Comparison of ENCODE assay signal across 8 cellular contexts in the genomic region with DNA sequence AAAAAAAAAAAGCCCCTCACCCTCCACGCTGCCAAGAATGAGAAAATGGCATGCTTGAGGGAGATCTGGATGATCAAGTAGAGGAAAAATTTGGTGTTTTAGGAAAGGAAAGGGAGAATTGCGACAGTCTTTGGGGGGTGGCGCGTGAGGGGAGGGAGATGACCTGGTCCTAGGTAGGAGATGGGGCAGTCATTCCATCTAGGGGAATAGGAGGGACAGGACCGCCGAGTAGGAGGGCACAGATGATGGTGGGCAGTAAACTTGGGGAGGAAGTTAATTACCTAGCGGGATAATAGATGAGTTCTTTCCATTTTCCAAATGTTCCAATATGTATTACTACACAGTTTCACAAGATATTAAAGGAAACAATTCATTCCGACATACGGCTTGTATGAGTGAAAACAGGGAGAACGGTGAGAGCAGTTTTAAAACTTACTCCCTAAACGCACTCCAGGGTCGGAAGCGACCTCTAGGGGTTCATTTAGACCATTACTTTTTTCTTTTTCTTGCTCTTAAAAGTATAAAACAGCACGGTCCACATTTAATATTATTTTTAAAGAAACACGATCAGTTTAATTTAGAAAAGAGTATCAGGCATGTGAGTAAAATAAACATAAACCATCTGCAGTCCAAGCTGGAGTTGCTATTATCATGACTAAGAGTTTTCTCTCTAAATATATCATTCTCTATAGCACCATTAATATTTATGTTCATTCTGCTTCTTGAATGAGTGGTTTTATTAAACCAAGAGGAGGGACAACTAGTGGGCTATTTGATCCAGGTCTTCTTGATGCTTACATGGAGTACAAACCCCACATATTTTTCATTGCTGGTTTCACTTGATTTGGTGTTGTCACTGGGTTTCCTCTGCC. TPM values are rescaled to one million over a fixed set of nuclear protein-coding genes. Genes with fewer than 3 reads are reported as not detected.
DNase-seq lines count a peak whose midpoint lies in the region; ATAC-seq and TF ChIP-seq lines count a peak whose summit lies in the region.

No MANE protein-coding gene starts in this region.

- WGBS in right cardiac atrium = 9% methylated on average over 15 of the region's 15 CpGs

- TF ChIP-seq CTCF in AG09309 (IDR thresholded peaks at IDR 0.05; ENCODE audit: control insufficient read depth, insufficient read depth, low read depth, low read length, missing control alignments) (peak; percentile 69), GM06990 (IDR thresholded peaks at IDR 0.05; ENCODE audit: insufficient read depth, low read length, poor library complexity, severe bottlenecking) (peak; percentile 55)

- H3K36me3 Mint-ChIP-seq in activated T-cell treated with anti-CD3 and anti-CD28 coated beads, Interleukin-2, amount 50 U/mL, for 72 hours (ENCODE audit: insufficient read depth in 2 of 2) = no peaks in the 10 kb centered on the region

- H3K4me1 ChIP-seq in right cardiac atrium (ENCODE audit: control insufficient read depth, insufficient read depth, low read length) (no peaks in the 10 kb centered on the region), skeletal muscle tissue (ENCODE audit: control insufficient read depth in 3 of 3, insufficient read depth in 3 of 3, low read length in 3 of 3) (peaks cover 7 to 28% (median 28%) of the 10 kb centered on the region in 3 donors)

- peaks cover 31% of the 10 kb centered on the region for H3K4me1 Mint-ChIP-seq in activated T-cell treated with anti-CD3 and anti-CD28 coated beads, Interleukin-2, amount 50 U/mL, for 72 hours (ENCODE audit: low read depth)

- peak overlapping the region; percentile 68 to 81 for H3K4me3 Mint-ChIP-seq in activated T-cell treated with anti-CD3 and anti-CD28 coated beads, Interleukin-2, amount 50 U/mL, for 72 hours

- H3K9me3 ChIP-seq in right cardiac atrium (ENCODE audit: control insufficient read depth, low read length) (no peaks in the 10 kb centered on the region), skeletal muscle tissue (ENCODE audit: control insufficient read depth in 3 of 3, low read length in 3 of 3) (no peaks in the 10 kb centered on the region)

- no peaks in the 10 kb centered on the region for H3K36me3 ChIP-seq in GM06990 (ENCODE audit: control insufficient read depth, insufficient read depth, low read length)
- no peaks in the 10 kb centered on the region for H3K36me3 ChIP-seq in skeletal muscle tissue (ENCODE audit: control insufficient read depth in 3 of 3, insufficient read depth in 3 of 3, low read length in 3 of 3)

- ATAC-seq in activated T-cell treated with anti-CD3 and anti-CD28 coated beads, Interleukin-2, amount 50 U/mL, for 72 hours (replicated peaks in 1 of 2) = no peak
- ATAC-seq in right cardiac atrium (no peak), HG02588 (IDR thresholded peaks at IDR 0.05; ENCODE audit: unreplicated experiment) (no peak)

- H3K27me3 Mint-ChIP-seq in activated T-cell treated with anti-CD3 and anti-CD28 coated beads, Interleukin-2, amount 50 U/mL, for 72 hours (ENCODE audit: low read depth) = peaks cover 6% of the 10 kb centered on the region

- no peak overlapping the region for H3K27ac Mint-ChIP-seq in activated T-cell treated with anti-CD3 and anti-CD28 coated beads, Interleukin-2, amount 50 U/mL, for 72 hours

- intact Hi-C loops in right cardiac atrium (cut with DNase I) = loop anchor here in 1 of 4 donors (5.0 kb wide), 1 partner anchor 161 kb away; no protein-coding TSS in a partner anchor

- H3K27ac ChIP-seq in right cardiac atrium (ENCODE audit: low read length) (no peak overlapping the region), skeletal muscle tissue (ENCODE audit: low read depth, low read length) (no peak overlapping the region)

- no peak for DNase-seq in AG09309 (ENCODE audit: low read depth)
- no peak for DNase-seq in GM06990 (ENCODE audit: extremely low read depth, insufficient read length)
- DNase-seq in NCI-H2196 treated with DMSO at 0.1 percent for 48 hours (lab: John Stamatoyannopoulos, UW; ENCODE audit: unreplicated experiment) = peak; percentile 47
- DNase-seq in activated T-cell treated with anti-CD3 and anti-CD28 coated beads, Interleukin-2, amount 50 U/mL, for 72 hours = peak; percentile 21 to 31
- no peak for DNase-seq in right cardiac atrium
- no peak for DNase-seq in NCI-H774 (lab: John Stamatoyannopoulos, UW)

- peak overlapping the region; percentile 24 for H3K4me3 ChIP-seq in AG09309 (ENCODE audit: control insufficient read depth, low read depth, low read length)
- H3K4me3 ChIP-seq in GM06990 (replicated peaks; ENCODE audit: low read depth, low read length) = peak overlapping the region; percentile 2; the same call in 1 of the 2 replicates
- peak overlapping the region; percentile 33 for H3K4me3 ChIP-seq in right cardiac atrium (ENCODE audit: low read length)
- H3K4me3 ChIP-seq in skeletal muscle tissue (ENCODE audit: low read length in 3 of 3) = peak overlapping the region; percentile 22 to 64 (median 61)

- H3K27me3 ChIP-seq in GM06990 (replicated peaks; ENCODE audit: control insufficient read depth, insufficient read depth, low read length) = no peaks in the 10 kb centered on the region
- H3K27me3 ChIP-seq in right cardiac atrium (ENCODE audit: control insufficient read depth, insufficient read depth) = no peaks in the 10 kb centered on the region
- no peaks in the 10 kb centered on the region for H3K27me3 ChIP-seq in skeletal muscle tissue (ENCODE audit: control insufficient read depth in 3 of 3, insufficient read depth in 3 of 3, low read length in 3 of 3)

- H3K9ac ChIP-seq in skeletal muscle tissue (ENCODE audit: low read depth in 1 of 3, low read length in 3 of 3) = peak overlapping the region in 1 of 3 donors; percentile 32

- no peaks in the 10 kb centered on the region for H3K9me3 Mint-ChIP-seq in activated T-cell treated with anti-CD3 and anti-CD28 coated beads, Interleukin-2, amount 50 U/mL, for 72 hours

RNA-seq across cellular contexts. Expression of gene FNTB, which starts 3.0 kb away (rescaled TPM):
- total RNA-seq in activated T-cell treated with anti-CD3 and anti-CD28 coated beads, Interleukin-2, amount 50 U/mL, for 72 hours = 10 to 100 TPM; 14.4 to 17.1 TPM
- 10 to 100 TPM; 10.6 to 20.7 (median 15.3) TPM for total RNA-seq in right cardiac atrium
- polyA plus RNA-seq in right cardiac atrium = 14.9 TPM
- 5.7 TPM for total RNA-seq in skeletal muscle tissue

RNA-seq across cellular contexts. Expression of gene RAB15, which starts 11.5 kb away (rescaled TPM):
- 1 to 10 TPM; 4.4 to 6.0 TPM for total RNA-seq in activated T-cell treated with anti-CD3 and anti-CD28 coated beads, Interleukin-2, amount 50 U/mL, for 72 hours
- 10 to 100 TPM; 12.7 to 48.1 (median 16.9) TPM for total RNA-seq in right cardiac atrium
- 29.5 TPM for polyA plus RNA-seq in right cardiac atrium
- 8.4 TPM for total RNA-seq in skeletal muscle tissue

RNA-seq across cellular contexts. Expression of gene GPX2, which starts 41.1 kb away (rescaled TPM):
- total RNA-seq in activated T-cell treated with anti-CD3 and anti-CD28 coated beads, Interleukin-2, amount 50 U/mL, for 72 hours = not detected
- total RNA-seq in right cardiac atrium (not detected), skeletal muscle tissue (not detected)
- 0.23 TPM for polyA plus RNA-seq in right cardiac atrium

Comparison
In these comparisons a context has a peak if more than half of its experiments do, and no peak if none do; other contexts are left out.
1. DNase-seq: peak in NCI-H2196 treated with DMSO at 0.1 percent for 48 hours (single experiment) and activated T-cell treated with anti-CD3 and anti-CD28 coated beads, Interleukin-2, amount 50 U/mL, for 72 hours (2 of 2); none in AG09309 (single experiment), GM06990 (single experiment), right cardiac atrium (0 of 3) and NCI-H774 (single experiment).
2. H3K4me3 ChIP-seq: peak in every context shown above with its lines; median percentile 61 in skeletal muscle tissue; 33 in right cardiac atrium; 24 in AG09309; 2 in GM06990.